In the genomic region with DNA sequence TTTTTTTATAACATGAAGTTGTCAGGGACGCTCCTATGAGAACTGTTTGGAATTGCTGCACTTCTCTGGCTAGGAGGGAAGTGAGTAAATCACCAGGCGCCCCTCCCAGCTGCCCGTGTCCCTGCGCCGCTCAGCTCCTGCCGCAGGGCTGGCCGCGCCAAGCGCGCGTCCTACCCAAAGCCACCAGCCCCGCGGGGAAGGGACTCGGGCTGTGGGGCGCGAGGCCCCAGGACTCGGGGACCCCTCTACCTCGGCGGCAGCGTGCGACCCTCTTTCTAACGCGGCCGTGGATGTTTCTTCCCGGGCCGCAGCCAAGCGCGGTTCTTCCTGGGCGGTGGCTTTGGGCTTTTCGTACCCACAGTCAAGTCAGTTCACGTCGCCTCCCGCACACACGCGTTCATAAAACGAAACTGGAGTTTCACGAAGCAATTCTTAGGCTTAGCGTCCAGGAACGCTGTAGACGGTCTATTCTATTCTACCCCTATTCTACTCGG, we compare ENCODE assay signal across 8 cellular contexts. TPM values are rescaled to one million over a fixed set of nuclear protein-coding genes. Genes with fewer than 3 reads are reported as not detected.
DNase-seq lines count a peak whose midpoint lies in the region; ATAC-seq and TF ChIP-seq lines count a peak whose summit lies in the region.

No MANE protein-coding gene starts in this region.

- no peaks in the 10 kb centered on the region for H3K9me3 Mint-ChIP-seq in CD8-positive, alpha-beta T cell
- no peaks in the 10 kb centered on the region for H3K9me3 Mint-ChIP-seq in effector memory CD8-positive, alpha-beta T cell

- H3K4me1 ChIP-seq in CD8-positive, alpha-beta T cell (ENCODE audit: insufficient read depth, low read length), result peaks cover 27% of the 10 kb centered on the region
- H3K4me1 ChIP-seq in mononuclear cell (ENCODE audit: insufficient read depth, low read length) (peaks cover 26% of the 10 kb centered on the region), HAP-1 (no peaks in the 10 kb centered on the region)

- in situ Hi-C loops in HAP-1 (cut with MboI; ENCODE audit: low sequenced_read_pairs), result loop anchor here (25.0 kb wide), 1 partner anchor 487 kb away; no protein-coding TSS in a partner anchor

- no peak for TF ChIP-seq CTCF in CD8-positive, alpha-beta T cell (IDR thresholded peaks at IDR 0.05)

- peaks cover 27% of the 10 kb centered on the region for H3K27me3 ChIP-seq in CD8-positive, alpha-beta T cell (ENCODE audit: insufficient read depth, low read length)
- H3K27me3 ChIP-seq in mononuclear cell (ENCODE audit: insufficient read depth, low read length) (peaks cover 82% of the 10 kb centered on the region), HAP-1 (ENCODE audit: low read depth) (no peaks in the 10 kb centered on the region)

- no peaks in the 10 kb centered on the region for H3K9me3 ChIP-seq in CD8-positive, alpha-beta T cell (ENCODE audit: low read length)
- H3K9me3 ChIP-seq in mononuclear cell (ENCODE audit: low read depth, low read length) (no peaks in the 10 kb centered on the region), HAP-1 (no peaks in the 10 kb centered on the region)

- no peak overlapping the region for H3K27ac ChIP-seq in CD8-positive, alpha-beta T cell (ENCODE audit: low read depth, low read length)

- POLR2A ChIA-PET in CD8-positive, alpha-beta T cell (lab: Charles Lee), result interaction anchor here (1.0 kb wide), 1 partner anchor 11 kb away, joined by 3 read pairs; no protein-coding TSS in a partner anchor

- intact Hi-C loops in CD8-positive, alpha-beta T cell (cut with DNase I, micrococcal nuclease), result no loop called here

- H3K36me3 Mint-ChIP-seq in CD8-positive, alpha-beta T cell, result peaks cover 19% of the 10 kb centered on the region
- no peaks in the 10 kb centered on the region for H3K36me3 Mint-ChIP-seq in effector memory CD8-positive, alpha-beta T cell (ENCODE audit: insufficient read depth)

- CTCF ChIA-PET in CD8-positive, alpha-beta T cell (lab: Charles Lee), result interaction anchor here (1.0 to 1.3 kb wide), 2 partner anchors 24 to 572 kb away, joined by 3 read pairs; no protein-coding TSS in a partner anchor

- H3K4me1 Mint-ChIP-seq in CD8-positive, alpha-beta T cell (ENCODE audit: low read depth), result peaks cover 18% of the 10 kb centered on the region
- H3K4me1 Mint-ChIP-seq in effector memory CD8-positive, alpha-beta T cell (ENCODE audit: low read depth in 2 of 2), result peaks cover 7 to 16% of the 10 kb centered on the region in 2 donors

- DNase-seq in CD8-positive, alpha-beta T cell, result no peak
- DNase-seq in M059J (ENCODE audit: low read depth), result peak; percentile 74
- DNase-seq in effector memory CD8-positive, alpha-beta T cell, result no peak
- DNase-seq in foreskin melanocyte, result no peak
- no peak for DNase-seq in HAP-1 (ENCODE audit: low spot score in 2 of 2)

- peaks cover 66% of the 10 kb centered on the region for H3K27me3 Mint-ChIP-seq in CD8-positive, alpha-beta T cell (ENCODE audit: low read depth)
- H3K27me3 Mint-ChIP-seq in effector memory CD8-positive, alpha-beta T cell, result peaks cover 64 to 79% of the 10 kb centered on the region in 2 donors

- H3K4me3 Mint-ChIP-seq in CD8-positive, alpha-beta T cell, result peak overlapping the region; percentile 79
- H3K4me3 Mint-ChIP-seq in effector memory CD8-positive, alpha-beta T cell, result peak overlapping the region; percentile 75 to 79

- no peaks in the 10 kb centered on the region for H3K36me3 ChIP-seq in CD8-positive, alpha-beta T cell (ENCODE audit: insufficient read depth, low read length)
- H3K36me3 ChIP-seq in HAP-1 (replicated peaks), result no peaks in the 10 kb centered on the region

- peak overlapping the region; percentile 44 for H3K4me3 ChIP-seq in CD8-positive, alpha-beta T cell (ENCODE audit: low read depth, low read length)
- H3K4me3 ChIP-seq in mononuclear cell (ENCODE audit: low read length) (peak overlapping the region; percentile 2), HAP-1 (no peak overlapping the region)

- ATAC-seq in CD8-positive, alpha-beta T cell, result peak; percentile 31
- ATAC-seq in effector memory CD8-positive, alpha-beta T cell (replicated peaks), result peak; percentile 44
- ATAC-seq in GM19328 (IDR thresholded peaks at IDR 0.05; ENCODE audit: unreplicated experiment), result no peak
- ATAC-seq in HG03045 (IDR thresholded peaks at IDR 0.05; ENCODE audit: unreplicated experiment), result no peak

- H3K27ac Mint-ChIP-seq in CD8-positive, alpha-beta T cell, result no peak overlapping the region
- H3K27ac Mint-ChIP-seq in effector memory CD8-positive, alpha-beta T cell, result no peak overlapping the region

RNA-seq across cellular contexts. Expression of gene FOXC1, which starts 15.2 kb away (rescaled TPM):
- not detected for total RNA-seq in CD8-positive, alpha-beta T cell
- total RNA-seq in M059J (2014; rRNA removed; shearing (Covaris generic)), result 8.3 and 10.2 TPM in 2 replicates
- total RNA-seq in mononuclear cell, result 0.10 TPM

Comparison
In these comparisons a context has a peak if more than half of its experiments do, and no peak if none do; other contexts are left out.
1. ATAC-seq: peak in CD8-positive, alpha-beta T cell (single experiment) and effector memory CD8-positive, alpha-beta T cell (single experiment); none in GM19328 (single experiment) and HG03045 (single experiment).